In genomic region chr1:33337994-33338494, GRCh38 we compare ENCODE assay signal across 11 cellular contexts. TPM values are rescaled to one million over a fixed set of nuclear protein-coding genes. Genes with fewer than 3 reads are reported as not detected.
A peak's percentile ranks its signal among the peaks of the same experiment; 100 is the strongest.
DNase-seq lines count a peak whose midpoint lies in the region; ATAC-seq and TF ChIP-seq lines count a peak whose summit lies in the region.
"Had no signal": no experiment of that assay in that cellular context is flagged by ENCODE, and none has a peak within 500 bp of the region (broad histone marks: within the 10 kb centered on the region; RNA-seq: fewer than 3 reads in every experiment).

No MANE protein-coding gene starts in this region.

- H3K9me3 ChIP-seq in esophagus squamous epithelium (no peaks in the 10 kb centered on the region), neural progenitor cell (ENCODE audit: low read depth) (no peaks in the 10 kb centered on the region)

- H3F3A ChIP-seq in neural progenitor cell (ENCODE audit: low read depth), result peaks cover 66% of the 10 kb centered on the region

- H3K27ac ChIP-seq in esophagus squamous epithelium (peak overlapping the region; percentile 78 to 99 (median 92)), neural progenitor cell (peak overlapping the region; percentile 99)

- no peaks in the 10 kb centered on the region for H3K27me3 ChIP-seq in esophagus squamous epithelium
- no peaks in the 10 kb centered on the region for H3K27me3 ChIP-seq in neural progenitor cell

- H3K36me3 ChIP-seq in esophagus squamous epithelium (peaks cover 0 to 32% (median 0%) of the 10 kb centered on the region in 3 donors), neural progenitor cell (no peaks in the 10 kb centered on the region)

- H3K4me3 Mint-ChIP-seq in activated naive CD4-positive, alpha-beta T cell treated with anti-CD3 and anti-CD28 coated beads, Interleukin-2, amount 50 U/mL, for 24 hours, result no peak overlapping the region
- H3K4me3 Mint-ChIP-seq in neural progenitor cell, result peak overlapping the region; percentile 65
- H3K4me3 Mint-ChIP-seq: T-helper 17 cell had no signal

- intact Hi-C loops in esophagus squamous epithelium (cut with DNase I) (no loop called here), posterior vena cava (cut with DNase I) (loop anchor here in 1 of 2 donors (5.0 kb wide), 1 partner anchor 41 kb away; no protein-coding TSS in a partner anchor)

- H3K79me2 ChIP-seq in neural progenitor cell (ENCODE audit: low read depth), result peaks cover 88% of the 10 kb centered on the region

- ATAC-seq in HG03342 (IDR thresholded peaks at IDR 0.05; ENCODE audit: unreplicated experiment), result no peak

- TF ChIP-seq CTCF in esophagus squamous epithelium (IDR thresholded peaks at IDR 0.05), result no peak
- TF ChIP-seq CTCF in neural progenitor cell (IDR thresholded peaks at IDR 0.05), result no peak

- H4K20me1 ChIP-seq in neural progenitor cell (ENCODE audit: low read depth), result peaks cover 92% of the 10 kb centered on the region

- H3K27ac Mint-ChIP-seq in activated naive CD4-positive, alpha-beta T cell treated with anti-CD3 and anti-CD28 coated beads, Interleukin-2, amount 50 U/mL, for 24 hours, result peak overlapping the region; percentile 13
- peak overlapping the region; percentile 98 for H3K27ac Mint-ChIP-seq in neural progenitor cell
- H3K27ac Mint-ChIP-seq: T-helper 17 cell had no signal

- peak overlapping the region in 2 of 4 donors; percentile 17 to 54 for H3K4me3 ChIP-seq in esophagus squamous epithelium
- peak overlapping the region; percentile 33 for H3K4me3 ChIP-seq in neural progenitor cell

- H3K36me3 Mint-ChIP-seq in activated naive CD4-positive, alpha-beta T cell treated with anti-CD3 and anti-CD28 coated beads, Interleukin-2, amount 50 U/mL, for 24 hours, result peaks cover 2% of the 10 kb centered on the region
- H3K36me3 Mint-ChIP-seq in neural progenitor cell, result peaks cover 29% of the 10 kb centered on the region

- H2AFZ ChIP-seq in neural progenitor cell (replicated peaks), result no peak overlapping the region

- no peak for TF ChIP-seq POLR2A in esophagus squamous epithelium (IDR thresholded peaks at IDR 0.05)

- H3K27me3 Mint-ChIP-seq in activated naive CD4-positive, alpha-beta T cell treated with anti-CD3 and anti-CD28 coated beads, Interleukin-2, amount 50 U/mL, for 24 hours, result no peaks in the 10 kb centered on the region
- peaks cover 5% of the 10 kb centered on the region for H3K27me3 Mint-ChIP-seq in neural progenitor cell (ENCODE audit: insufficient read depth, low read depth)
- H3K27me3 Mint-ChIP-seq: T-helper 17 cell had no signal

- WGBS in esophagus squamous epithelium, 2 donors, result 46 to 56% methylated on average over 3 of the region's 3 CpGs

- no peak for DNase-seq in activated naive CD4-positive, alpha-beta T cell treated with Interleukin-2 at 50 U/mL for 16 hours
- DNase-seq in esophagus squamous epithelium (lab: John Stamatoyannopoulos, UW) (no peak), neural progenitor cell (ENCODE audit: low spot score) (no peak), NCI-H748 (lab: John Stamatoyannopoulos, UW; ENCODE audit: unreplicated experiment) (no peak), posterior vena cava (ENCODE audit: low spot score) (no peak)
- DNase-seq in stimulated activated CD4-positive, alpha-beta T cell treated with anti-CD3 and anti-CD28 coated beads, Interleukin-12 subunit alpha, Interleukin-12 subunit beta, amount 100 ng/mL, for 4 hours, result no peak
- DNase-seq: activated effector memory CD4-positive, alpha-beta T cell treated with Interleukin-2 at 50 U/mL for 16 hours; T-helper 17 cell had no signal

- no peaks in the 10 kb centered on the region for H3K9me3 Mint-ChIP-seq in activated naive CD4-positive, alpha-beta T cell treated with anti-CD3 and anti-CD28 coated beads, Interleukin-2, amount 50 U/mL, for 24 hours
- H3K9me3 Mint-ChIP-seq in neural progenitor cell, result no peaks in the 10 kb centered on the region

- H3K4me1 Mint-ChIP-seq in activated naive CD4-positive, alpha-beta T cell treated with anti-CD3 and anti-CD28 coated beads, Interleukin-2, amount 50 U/mL, for 24 hours, result peaks cover 60% of the 10 kb centered on the region
- H3K4me1 Mint-ChIP-seq in neural progenitor cell, result peaks cover 92% of the 10 kb centered on the region

- peaks cover 79 to 100% (median 96%) of the 10 kb centered on the region in 3 donors for H3K4me1 ChIP-seq in esophagus squamous epithelium
- H3K4me1 ChIP-seq in neural progenitor cell, result peaks cover 84% of the 10 kb centered on the region

- no peak overlapping the region for H3K9ac ChIP-seq in neural progenitor cell

- peak overlapping the region; percentile 66 for H3K4me2 ChIP-seq in neural progenitor cell

RNA-seq across cellular contexts. Expression of gene A3GALT2, which starts 17.1 kb away (rescaled TPM):
- total RNA-seq in esophagus squamous epithelium (not detected), neural progenitor cell (ENCODE audit: low replicate concordance) (not detected in 2 replicates), posterior vena cava (under 1 TPM in 1 of 2 donors, not detected in 1; 0.24 TPM)
- total RNA-seq: kidney epithelial cell had no signal
